In genomic region chr1:155128755-155129473, GRCh38 we compare ENCODE assay signal across 8 cellular contexts. TPM values are rescaled to one million over a fixed set of nuclear protein-coding genes. Genes with fewer than 3 reads are reported as not detected.
DNase-seq lines count a peak whose midpoint lies in the region; ATAC-seq, FAIRE-seq and TF ChIP-seq lines count a peak whose summit lies in the region.

No MANE protein-coding gene starts in this region.

- H3K4me2 ChIP-seq in BLaER1 (peak overlapping the region; percentile 99), Loucy (ENCODE audit: low read depth, low read length, poor library complexity, severe bottlenecking) (peak overlapping the region; percentile 74)

- H3K27me3 ChIP-seq in BLaER1 (peaks cover 35% of the 10 kb centered on the region), Loucy (ENCODE audit: insufficient read depth, low read length, poor library complexity, severe bottlenecking) (peaks cover 19% of the 10 kb centered on the region), dorsolateral prefrontal cortex (no peaks in the 10 kb centered on the region), uterus (no peaks in the 10 kb centered on the region)

- H3K4me1 ChIP-seq in BLaER1, result peaks cover 54% of the 10 kb centered on the region
- H3K4me1 ChIP-seq in Loucy (ENCODE audit: insufficient read depth, low read length, poor library complexity, severe bottlenecking), result peaks cover 25% of the 10 kb centered on the region
- H3K4me1 ChIP-seq in mucosa of descending colon (ENCODE audit: low read depth), result peaks cover 36% of the 10 kb centered on the region
- peaks cover 0 to 23% of the 10 kb centered on the region in 2 donors for H3K4me1 ChIP-seq in uterus

- H4K20me1 ChIP-seq in BLaER1 (no peaks in the 10 kb centered on the region), Loucy (ENCODE audit: insufficient read depth, low read length, poor library complexity, severe bottlenecking) (no peaks in the 10 kb centered on the region)

- no peaks in the 10 kb centered on the region for H3K79me2 ChIP-seq in Loucy (ENCODE audit: insufficient read depth, low read length)

- H3K36me3 ChIP-seq in BLaER1 (peaks cover 31% of the 10 kb centered on the region), Loucy (ENCODE audit: insufficient read depth, low read length) (no peaks in the 10 kb centered on the region), mucosa of descending colon (ENCODE audit: low read depth) (peaks cover 6% of the 10 kb centered on the region), uterus (no peaks in the 10 kb centered on the region)

- ATAC-seq in mucosa of descending colon (peak; percentile 55), HG03095 (IDR thresholded peaks at IDR 0.05; ENCODE audit: unreplicated experiment) (no peak)

- H3K9me3 ChIP-seq in BLaER1 (no peaks in the 10 kb centered on the region), Loucy (ENCODE audit: insufficient read depth, low read depth, low read length) (no peaks in the 10 kb centered on the region), mucosa of descending colon (no peaks in the 10 kb centered on the region), uterus (no peaks in the 10 kb centered on the region)

- H3F3A ChIP-seq in Loucy (ENCODE audit: low read depth), result no peaks in the 10 kb centered on the region

- TF ChIP-seq POLR2A in uterus (IDR thresholded peaks at IDR 0.05), result peak in 1 of 2 donors; percentile 10

- peak overlapping the region; percentile 74 for H3K27ac ChIP-seq in BLaER1
- H3K27ac ChIP-seq in dorsolateral prefrontal cortex, result peak overlapping the region; percentile 79 to 100 (median 98)
- peak overlapping the region; percentile 74 to 83 for H3K27ac ChIP-seq in uterus

- H3K4me3 ChIP-seq in BLaER1, result peak overlapping the region; percentile 82
- peak overlapping the region; percentile 67 for H3K4me3 ChIP-seq in Loucy (ENCODE audit: low read length, poor library complexity, severe bottlenecking)
- peak overlapping the region; percentile 62 to 99 (median 85) for H3K4me3 ChIP-seq in dorsolateral prefrontal cortex
- peak overlapping the region; percentile 63 for H3K4me3 ChIP-seq in mucosa of descending colon
- H3K4me3 ChIP-seq in uterus, result peak overlapping the region; percentile 62

- peak in 8 of 10 donors; percentile 27 to 68 (median 56) for DNase-seq in dorsolateral prefrontal cortex
- DNase-seq in mucosa of descending colon, result peak; percentile 77 to 88 (median 85)
- DNase-seq in uterus, result peak in 1 of 2 donors; percentile 52
- no peak for DNase-seq in NCI-H748 (lab: John Stamatoyannopoulos, UW; ENCODE audit: unreplicated experiment)
- no peak for DNase-seq in HTR-8/SVneo (ENCODE audit: insufficient read length, low spot score)

- no peak for FAIRE-seq in HTR-8/SVneo (lab: Jason Lieb, UNC)

- intact Hi-C loops in dorsolateral prefrontal cortex (cut with DNase I) (loop anchor here (2.0 to 5.0 kb wide), 2 partner anchors 38 kb away; no protein-coding TSS in a partner anchor), mucosa of descending colon (cut with DNase I, micrococcal nuclease) (no loop called here), uterus (cut with DNase I; ENCODE audit: low total_unique reads) (no loop called here)

- TF ChIP-seq CTCF in Loucy (conservative IDR thresholded peaks at IDR 0.05; ENCODE audit: low read length) (no peak), dorsolateral prefrontal cortex (IDR thresholded peaks at IDR 0.05 in 54 of 56, conservative IDR thresholded peaks at IDR 0.05 in 2 of 56; ENCODE audit: low read depth in 1 of 56, partially characterized antibody in 56 of 56) (no peak), mucosa of descending colon (IDR thresholded peaks at IDR 0.05) (no peak), uterus (IDR thresholded peaks at IDR 0.05) (no peak)

- H3K9ac ChIP-seq in BLaER1 (peak overlapping the region; percentile 84), Loucy (ENCODE audit: low read depth, low read length, poor library complexity, severe bottlenecking) (peak overlapping the region; percentile 47)

- no peak overlapping the region for H2AFZ ChIP-seq in Loucy (ENCODE audit: low read length)

- H3K9me2 ChIP-seq in Loucy (replicated peaks; ENCODE audit: low read depth, low read length), result no peaks in the 10 kb centered on the region

RNA-seq across cellular contexts. Expression of gene EFNA1, which starts 1.2 kb away (rescaled TPM):
- total RNA-seq in dorsolateral prefrontal cortex (100 to 1,000 TPM in 1 of 120 experiments, 10 to 100 TPM in 118, 1 to 10 TPM in 1; 8.7 to 144 (median 30.1) TPM), mucosa of descending colon (100 to 1,000 TPM in 2 of 3 donors, 10 to 100 TPM in 1; 46.3 to 198 (median 110) TPM), uterus (10 to 100 TPM; 22.3 to 58.5 (median 36.5) TPM)

RNA-seq across cellular contexts. Expression of gene SLC50A1, which starts 6.7 kb away (rescaled TPM):
- total RNA-seq in dorsolateral prefrontal cortex, result 10 to 100 TPM in 40 of 120 experiments, 1 to 10 TPM in 80; 4.8 to 17.0 (median 9.0) TPM
- 10 to 100 TPM; 38.7 to 95.8 (median 66.4) TPM for total RNA-seq in mucosa of descending colon
- 10 to 100 TPM in 3 of 4 donors, under 1 TPM in 1; 0.26 to 24.0 (median 21.8) TPM for total RNA-seq in uterus

RNA-seq across cellular contexts. Expression of gene DPM3, which starts 11.4 kb away (rescaled TPM):
- total RNA-seq in dorsolateral prefrontal cortex (10 to 100 TPM; 28.0 to 77.8 (median 52.8) TPM), mucosa of descending colon (100 to 1,000 TPM in 1 of 3 donors, 10 to 100 TPM in 2; 76.3 to 106 (median 78.4) TPM), uterus (10 to 100 TPM; 36.1 to 94.4 (median 85.4) TPM)

RNA-seq across cellular contexts. Expression of gene KRTCAP2, which starts 44.2 kb away (rescaled TPM):
- total RNA-seq in dorsolateral prefrontal cortex, result 100 to 1,000 TPM in 14 of 120 experiments, 10 to 100 TPM in 106; 49.0 to 130 (median 82.4) TPM
- 100 to 1,000 TPM; 162 to 190 (median 176) TPM for total RNA-seq in mucosa of descending colon
- 100 to 1,000 TPM in 1 of 4 donors, 10 to 100 TPM in 2, 1 to 10 TPM in 1; 1.5 to 200 (median 62.5) TPM for total RNA-seq in uterus

RNA-seq across cellular contexts. Expression of gene TRIM46, which starts 44.7 kb away (rescaled TPM):
- total RNA-seq in dorsolateral prefrontal cortex (10 to 100 TPM; 10.2 to 31.0 (median 19.3) TPM), mucosa of descending colon (under 1 TPM; 0.26 to 0.76 (median 0.39) TPM), uterus (1 to 10 TPM in 3 of 4 donors, under 1 TPM in 1; 0.26 to 4.6 (median 2.5) TPM)

Comparison
In these comparisons a context has a peak if more than half of its experiments do, and no peak if none do; other contexts are left out.
1. DNase-seq: peak in dorsolateral prefrontal cortex (8 of 10) and mucosa of descending colon (3 of 3); none in NCI-H748 (single experiment) and HTR-8/SVneo (single experiment).
2. intact Hi-C loops: an anchor here in dorsolateral prefrontal cortex (2.0 to 5.0 kb wide); none called in mucosa of descending colon and uterus.
3. Peak in every context shown above with its lines, with median percentiles within 50 percentile points of each other: H3K27ac ChIP-seq and H3K4me3 ChIP-seq.